In the genomic region with DNA sequence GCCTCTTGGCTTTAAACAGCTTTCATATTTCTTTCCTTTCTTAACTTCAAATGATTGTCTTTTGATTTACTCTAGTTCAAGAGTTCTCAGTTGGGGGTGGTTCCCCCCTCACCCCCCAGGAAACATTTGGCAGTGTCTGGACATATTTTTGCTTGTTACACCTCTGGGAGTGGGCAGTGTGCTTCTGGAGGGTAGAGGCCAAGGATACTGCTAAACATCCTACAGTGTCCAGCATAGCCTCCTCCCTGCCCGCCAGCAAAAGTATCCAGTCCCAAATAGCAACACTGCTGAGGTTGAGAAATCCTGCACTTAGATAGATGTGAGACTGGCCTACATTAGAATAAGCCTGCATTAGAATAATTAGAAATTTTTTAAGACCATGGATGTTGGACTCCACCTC, we compare ENCODE assay signal across 1 cellular context.
TF ChIP-seq lines count a peak whose summit lies in the region.

No MANE protein-coding gene starts in this region.

TF ChIP-seq in WTC11, 78 proteins besides CTCF, POLR2A, EP300 and RAD21 (continued from another document):
- TF ChIP-seq, protein P1, sequence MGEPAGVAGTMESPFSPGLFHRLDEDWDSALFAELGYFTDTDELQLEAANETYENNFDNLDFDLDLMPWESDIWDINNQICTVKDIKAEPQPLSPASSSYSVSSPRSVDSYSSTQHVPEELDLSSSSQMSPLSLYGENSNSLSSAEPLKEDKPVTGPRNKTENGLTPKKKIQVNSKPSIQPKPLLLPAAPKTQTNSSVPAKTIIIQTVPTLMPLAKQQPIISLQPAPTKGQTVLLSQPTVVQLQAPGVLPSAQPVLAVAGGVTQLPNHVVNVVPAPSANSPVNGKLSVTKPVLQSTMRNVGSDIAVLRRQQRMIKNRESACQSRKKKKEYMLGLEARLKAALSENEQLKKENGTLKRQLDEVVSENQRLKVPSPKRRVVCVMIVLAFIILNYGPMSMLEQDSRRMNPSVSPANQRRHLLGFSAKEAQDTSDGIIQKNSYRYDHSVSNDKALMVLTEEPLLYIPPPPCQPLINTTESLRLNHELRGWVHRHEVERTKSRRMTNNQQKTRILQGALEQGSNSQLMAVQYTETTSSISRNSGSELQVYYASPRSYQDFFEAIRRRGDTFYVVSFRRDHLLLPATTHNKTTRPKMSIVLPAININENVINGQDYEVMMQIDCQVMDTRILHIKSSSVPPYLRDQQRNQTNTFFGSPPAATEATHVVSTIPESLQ (CRISPR knock-in tag; IDR thresholded peaks at IDR 0.05): no peak
- TF ChIP-seq, protein P2, sequence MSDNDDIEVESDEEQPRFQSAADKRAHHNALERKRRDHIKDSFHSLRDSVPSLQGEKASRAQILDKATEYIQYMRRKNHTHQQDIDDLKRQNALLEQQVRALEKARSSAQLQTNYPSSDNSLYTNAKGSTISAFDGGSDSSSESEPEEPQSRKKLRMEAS (CRISPR knock-in tag; IDR thresholded peaks at IDR 0.05): no peak
- TF ChIP-seq ETV6 (CRISPR knock-in tag; IDR thresholded peaks at IDR 0.05) (no peak), NFATC4 (CRISPR knock-in tag; IDR thresholded peaks at IDR 0.05) (no peak)
- TF ChIP-seq, protein P3, sequence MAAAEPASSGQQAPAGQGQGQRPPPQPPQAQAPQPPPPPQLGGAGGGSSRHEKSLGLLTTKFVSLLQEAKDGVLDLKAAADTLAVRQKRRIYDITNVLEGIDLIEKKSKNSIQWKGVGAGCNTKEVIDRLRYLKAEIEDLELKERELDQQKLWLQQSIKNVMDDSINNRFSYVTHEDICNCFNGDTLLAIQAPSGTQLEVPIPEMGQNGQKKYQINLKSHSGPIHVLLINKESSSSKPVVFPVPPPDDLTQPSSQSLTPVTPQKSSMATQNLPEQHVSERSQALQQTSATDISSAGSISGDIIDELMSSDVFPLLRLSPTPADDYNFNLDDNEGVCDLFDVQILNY (CRISPR knock-in tag; IDR thresholded peaks at IDR 0.05): no peak
- TF ChIP-seq, protein P4, sequence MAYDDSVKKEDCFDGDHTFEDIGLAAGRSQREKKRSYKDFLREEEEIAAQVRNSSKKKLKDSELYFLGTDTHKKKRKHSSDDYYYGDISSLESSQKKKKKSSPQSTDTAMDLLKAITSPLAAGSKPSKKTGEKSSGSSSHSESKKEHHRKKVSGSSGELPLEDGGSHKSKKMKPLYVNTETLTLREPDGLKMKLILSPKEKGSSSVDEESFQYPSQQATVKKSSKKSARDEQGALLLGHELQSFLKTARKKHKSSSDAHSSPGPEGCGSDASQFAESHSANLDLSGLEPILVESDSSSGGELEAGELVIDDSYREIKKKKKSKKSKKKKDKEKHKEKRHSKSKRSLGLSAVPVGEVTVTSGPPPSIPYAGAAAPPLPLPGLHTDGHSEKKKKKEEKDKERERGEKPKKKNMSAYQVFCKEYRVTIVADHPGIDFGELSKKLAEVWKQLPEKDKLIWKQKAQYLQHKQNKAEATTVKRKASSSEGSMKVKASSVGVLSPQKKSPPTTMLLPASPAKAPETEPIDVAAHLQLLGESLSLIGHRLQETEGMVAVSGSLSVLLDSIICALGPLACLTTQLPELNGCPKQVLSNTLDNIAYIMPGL (CRISPR knock-in tag; IDR thresholded peaks at IDR 0.05): no peak
- TF ChIP-seq, protein P5, sequence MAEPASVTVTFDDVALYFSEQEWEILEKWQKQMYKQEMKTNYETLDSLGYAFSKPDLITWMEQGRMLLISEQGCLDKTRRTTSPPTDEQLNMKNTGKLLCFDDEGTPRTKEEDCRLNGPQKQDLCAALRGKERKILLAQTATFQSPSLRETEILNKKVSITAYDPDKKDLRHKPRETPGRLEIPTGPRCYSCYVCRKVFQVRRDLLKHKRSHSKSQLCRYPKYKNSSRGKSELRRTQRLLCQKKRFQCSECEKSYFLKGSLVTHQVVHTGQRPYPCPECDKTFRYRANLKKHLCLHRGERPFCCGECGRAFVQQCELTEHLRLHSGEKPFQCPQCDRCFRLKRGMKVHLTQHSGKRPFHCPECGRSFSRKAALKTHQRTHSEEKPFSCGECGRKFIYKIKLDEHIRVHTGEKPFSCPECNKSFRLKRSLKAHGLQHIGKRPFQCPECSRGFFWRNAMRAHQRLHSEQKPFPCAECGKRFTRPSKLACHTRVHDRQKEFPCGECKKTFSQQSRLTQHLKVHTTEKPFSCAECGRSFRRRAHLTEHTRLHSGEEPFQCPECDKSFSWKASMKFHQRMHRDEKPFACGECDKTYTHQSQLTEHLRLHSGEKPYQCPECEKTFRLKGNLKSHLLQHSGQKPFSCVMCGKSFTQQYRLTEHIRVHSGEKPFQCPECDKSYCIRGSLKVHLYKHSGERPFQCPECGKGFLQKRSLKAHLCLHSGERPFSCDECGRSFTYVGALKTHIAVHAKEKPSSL (CRISPR knock-in tag; conservative IDR thresholded peaks at IDR 0.05): no peak
